In the genomic region with DNA sequence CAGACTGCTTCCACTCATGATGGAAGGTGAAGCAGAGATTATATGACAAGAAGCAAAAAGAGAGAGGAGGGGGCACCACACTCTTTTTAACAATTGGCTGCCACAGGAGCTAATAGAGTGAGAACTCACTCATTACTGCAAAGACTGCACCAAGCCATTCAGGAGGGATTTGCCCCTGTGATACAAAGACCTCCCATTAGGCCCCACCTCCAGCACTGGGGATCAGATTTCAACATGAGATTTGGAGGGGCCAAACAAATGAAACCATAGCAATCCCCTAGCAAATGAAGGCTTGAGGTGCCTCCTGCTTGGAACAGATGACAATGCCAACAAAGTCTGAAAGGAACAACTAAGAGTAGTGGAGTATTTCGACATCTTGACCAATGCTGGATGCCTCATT, we compare ENCODE assay signal across 17 cellular contexts.
DNase-seq lines count a peak whose midpoint lies in the region; TF ChIP-seq lines count a peak whose summit lies in the region.
"Had no signal": no experiment of that assay in that cellular context is flagged by ENCODE, and none has a peak within 500 bp of the region (broad histone marks: within the 10 kb centered on the region; RNA-seq: fewer than 3 reads in every experiment).

No MANE protein-coding gene starts in this region.

- H3K27ac ChIP-seq in HEK293 (ENCODE audit: extremely low read depth, low read depth, low read length), result no peak overlapping the region
- H3K27ac ChIP-seq in MM.1S (ENCODE audit: low read length), result no peak overlapping the region
- H3K27ac ChIP-seq: HL-60, PC-9, SJSA1 had no signal

- H3K4me3 ChIP-seq in HEK293 (ENCODE audit: low read depth, low read length), result no peak overlapping the region
- no peak overlapping the region for H3K4me3 ChIP-seq in NT2/D1 (ENCODE audit: insufficient read length, low read depth)
- H3K4me3 ChIP-seq in MM.1S (ENCODE audit: low read length), result no peak overlapping the region
- H3K4me3 ChIP-seq: HAP-1, PC-9, SJSA1 had no signal

- POLR2A ChIA-PET in HEK293 (lab: Yijun Ruan, JAX), result no interaction called here

- no peaks in the 10 kb centered on the region for H3K9me2 ChIP-seq in MM.1S (replicated peaks; ENCODE audit: insufficient read depth, low read length)

- H2AFZ ChIP-seq in MM.1S (ENCODE audit: low read length), result no peak overlapping the region
- H2AFZ ChIP-seq: PC-9 had no signal

- no peaks in the 10 kb centered on the region for H4K20me1 ChIP-seq in MM.1S (ENCODE audit: insufficient read depth, low read length)

- no peaks in the 10 kb centered on the region for H3K27me3 ChIP-seq in NT2/D1 (ENCODE audit: insufficient read depth, insufficient read length)
- no peaks in the 10 kb centered on the region for H3K27me3 ChIP-seq in MM.1S (replicated peaks; ENCODE audit: insufficient read depth, low read length)

- H3K4me1 ChIP-seq in HEK293 (ENCODE audit: control insufficient read depth, insufficient read depth, low read length) (no peaks in the 10 kb centered on the region), NT2/D1 (ENCODE audit: insufficient read depth, insufficient read length) (no peaks in the 10 kb centered on the region), MM.1S (ENCODE audit: low read length) (peaks cover 16% of the 10 kb centered on the region)
- H3K4me1 ChIP-seq: HAP-1, SJSA1 had no signal

- H3F3A ChIP-seq in MM.1S (ENCODE audit: insufficient read depth, low read length), result no peaks in the 10 kb centered on the region; the same call in 1 of the 2 replicates

- CTCF ChIA-PET in HEK293 (lab: Yijun Ruan, JAX), result interaction anchor here (0.7 kb wide), 1 partner anchor 76 kb away, joined by 3 read pairs; no protein-coding TSS in a partner anchor

- no peaks in the 10 kb centered on the region for H3K79me2 ChIP-seq in MM.1S (ENCODE audit: low read length)

- no peak overlapping the region for H3K9ac ChIP-seq in NT2/D1 (ENCODE audit: insufficient read length, low read depth)
- no peak overlapping the region for H3K9ac ChIP-seq in MM.1S (ENCODE audit: low read length)

- peak; percentile 48 for DNase-seq in NT2/D1 (ENCODE audit: low read depth, low spot score)
- DNase-seq in iPS DF 19.7 (ENCODE audit: low read depth, low spot score), result peak; percentile 70
- peak; percentile 88 for DNase-seq in renal cortical epithelial cell (ENCODE audit: low read depth)
- DNase-seq in MM.1S, result no peak
- DNase-seq in D341Med (ENCODE audit: low spot score), result no peak
- DNase-seq in NCI-H1417 (lab: John Stamatoyannopoulos, UW), result no peak
- DNase-seq: Calu3; CD4-positive, CD25-positive, alpha-beta regulatory T cell; NCI-H1436 treated with DMSO at 0.1 percent for 48 hours; NCI-H2081 treated with DMSO at 0.1 percent for 48 hours; NCI-H446 treated with DMSO at 0.1 percent for 48 hours; NCI-H82; PC-9 had no signal

- TF ChIP-seq CTCF in HEK293 (tag by site-specific recombination; IDR thresholded peaks at IDR 0.05) (no peak), MM.1S (IDR thresholded peaks at IDR 0.05; ENCODE audit: low read length) (no peak)

- H3K36me3 ChIP-seq in HEK293 (ENCODE audit: control insufficient read depth in 2 of 2, insufficient read depth in 1 of 2, low read length in 2 of 2), result no peaks in the 10 kb centered on the region
- no peaks in the 10 kb centered on the region for H3K36me3 ChIP-seq in NT2/D1 (ENCODE audit: insufficient read depth, insufficient read length, low read length)
- H3K36me3 ChIP-seq in MM.1S (replicated peaks; ENCODE audit: insufficient read depth, low read length), result no peaks in the 10 kb centered on the region
- H3K36me3 ChIP-seq: HAP-1, SJSA1 had no signal

- H3K9me3 ChIP-seq in HEK293 (ENCODE audit: control insufficient read depth, insufficient read depth, low read depth, low read length) (no peaks in the 10 kb centered on the region), NT2/D1 (ENCODE audit: insufficient read depth, low read length) (peaks cover 11% of the 10 kb centered on the region; the same call in 1 of the 2 replicates), MM.1S (replicated peaks; ENCODE audit: insufficient read depth, low read length) (no peaks in the 10 kb centered on the region)
- H3K9me3 ChIP-seq: HAP-1, SJSA1 had no signal

- H3K4me2 ChIP-seq in MM.1S (ENCODE audit: low read depth, low read length), result no peak overlapping the region
- H3K4me2 ChIP-seq: PC-9 had no signal

TF ChIP-seq in HEK293, 187 proteins besides CTCF, POLR2A, EP300 and RAD21:
- TF ChIP-seq ZNF585B (tag by site-specific recombination; IDR thresholded peaks at IDR 0.05) (no peak), GLIS1 (tag by site-specific recombination; IDR thresholded peaks at IDR 0.05) (peak; percentile 63)

Comparison
In these comparisons a context has a peak if more than half of its experiments do, and no peak if none do; other contexts are left out.
1. DNase-seq: peak in NT2/D1 (single experiment), iPS DF 19.7 (single experiment) and renal cortical epithelial cell (single experiment); none in MM.1S (single experiment), D341Med (single experiment) and NCI-H1417 (0 of 3).